Comparison of ENCODE assay signal across 13 cellular contexts in the genomic region with DNA sequence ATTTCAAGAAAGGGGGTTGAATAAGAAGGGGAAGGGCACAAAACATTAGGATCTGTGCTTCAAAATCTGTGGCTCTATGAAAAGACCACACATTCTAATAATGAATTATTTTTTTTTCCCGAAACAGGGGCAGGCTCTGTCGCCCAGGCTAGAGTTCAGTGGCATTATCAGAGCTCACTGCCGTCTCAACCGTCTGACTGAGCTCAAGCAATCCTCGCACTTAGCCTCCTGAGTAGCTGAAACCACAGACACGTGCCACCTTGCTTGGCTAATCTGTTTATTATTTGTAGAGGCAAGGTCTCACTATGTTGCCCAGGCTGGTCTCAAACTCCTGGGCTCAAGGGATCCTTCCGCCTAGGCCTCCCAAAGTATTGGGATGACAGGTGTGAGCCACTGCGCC. TPM values are rescaled to one million over a fixed set of nuclear protein-coding genes. Genes with fewer than 3 reads are reported as not detected.
DNase-seq lines count a peak whose midpoint lies in the region.
"Had no signal": no experiment of that assay in that cellular context is flagged by ENCODE, and none has a peak within 500 bp of the region (broad histone marks: within the 10 kb centered on the region; RNA-seq: fewer than 3 reads in every experiment).

No MANE protein-coding gene starts in this region.

- H3K27ac Mint-ChIP-seq in activated naive CD8-positive, alpha-beta T cell: peak overlapping the region; percentile 68
- H3K27ac Mint-ChIP-seq in activated naive CD8-positive, alpha-beta T cell treated with anti-CD3 and anti-CD28 coated beads for 36 hours: no peak overlapping the region
- H3K27ac Mint-ChIP-seq in T-helper 2 cell treated with Interferon-gamma antibody and Interleukin-4, amounts not matched to agents 5 μg/mL and 100 μg/mL, for 36 hours: no peak overlapping the region
- H3K27ac Mint-ChIP-seq: activated CD8-positive, alpha-beta memory T cell treated with anti-CD3 and anti-CD28 coated beads, Interleukin-2, amount 10 ng/mL, durations not matched to agents 7 days and 5 days had no signal

- H3K4me3 ChIP-seq in subcutaneous abdominal adipose tissue (ENCODE audit: low read depth in 1 of 5, low read length in 5 of 5): no peak overlapping the region
- H3K4me3 ChIP-seq: thyroid gland had no signal

- H3K4me1 Mint-ChIP-seq in activated naive CD8-positive, alpha-beta T cell (ENCODE audit: low read depth): peaks cover 39% of the 10 kb centered on the region
- H3K4me1 Mint-ChIP-seq in activated naive CD8-positive, alpha-beta T cell treated with anti-CD3 and anti-CD28 coated beads for 36 hours: peaks cover 25% of the 10 kb centered on the region
- peaks cover 29% of the 10 kb centered on the region for H3K4me1 Mint-ChIP-seq in T-helper 2 cell treated with Interferon-gamma antibody and Interleukin-4, amounts not matched to agents 5 μg/mL and 100 μg/mL, for 36 hours (ENCODE audit: low read depth)

- peaks cover 15 to 66% (median 38%) of the 10 kb centered on the region in 5 donors for H3K36me3 ChIP-seq in subcutaneous abdominal adipose tissue (ENCODE audit: control insufficient read depth in 5 of 5, insufficient read depth in 5 of 5, low read length in 5 of 5)

- H3K9me3 ChIP-seq in subcutaneous abdominal adipose tissue (ENCODE audit: control insufficient read depth in 5 of 5, low read length in 5 of 5): no peaks in the 10 kb centered on the region
- H3K9me3 ChIP-seq: thyroid gland had no signal

- H3K27me3 Mint-ChIP-seq in activated naive CD8-positive, alpha-beta T cell: no peaks in the 10 kb centered on the region
- peaks cover 3% of the 10 kb centered on the region for H3K27me3 Mint-ChIP-seq in activated naive CD8-positive, alpha-beta T cell treated with anti-CD3 and anti-CD28 coated beads for 36 hours
- no peaks in the 10 kb centered on the region for H3K27me3 Mint-ChIP-seq in T-helper 2 cell treated with Interferon-gamma antibody and Interleukin-4, amounts not matched to agents 5 μg/mL and 100 μg/mL, for 36 hours (ENCODE audit: low read depth)
- H3K27me3 Mint-ChIP-seq: activated CD8-positive, alpha-beta memory T cell treated with anti-CD3 and anti-CD28 coated beads, Interleukin-2, amount 10 ng/mL, durations not matched to agents 7 days and 5 days; effector memory CD8-positive, alpha-beta T cell had no signal

- H3K4me3 Mint-ChIP-seq in activated naive CD8-positive, alpha-beta T cell: no peak overlapping the region
- H3K4me3 Mint-ChIP-seq in activated naive CD8-positive, alpha-beta T cell treated with anti-CD3 and anti-CD28 coated beads for 36 hours: no peak overlapping the region
- H3K4me3 Mint-ChIP-seq in T-helper 2 cell treated with Interferon-gamma antibody and Interleukin-4, amounts not matched to agents 5 μg/mL and 100 μg/mL, for 36 hours: no peak overlapping the region
- H3K4me3 Mint-ChIP-seq: activated CD8-positive, alpha-beta memory T cell treated with anti-CD3 and anti-CD28 coated beads, Interleukin-2, amount 10 ng/mL, durations not matched to agents 7 days and 5 days; effector memory CD8-positive, alpha-beta T cell had no signal

- H3K27ac ChIP-seq in subcutaneous abdominal adipose tissue (ENCODE audit: low read depth, low read length): peak overlapping the region; percentile 86
- H3K27ac ChIP-seq: thyroid gland had no signal

- H3K4me1 ChIP-seq in subcutaneous abdominal adipose tissue (ENCODE audit: control insufficient read depth in 5 of 5, insufficient read depth in 5 of 5, low read length in 5 of 5): peaks cover 2 to 44% (median 27%) of the 10 kb centered on the region in 5 donors

- peaks cover 21% of the 10 kb centered on the region for H3K36me3 Mint-ChIP-seq in activated naive CD8-positive, alpha-beta T cell
- peaks cover 11% of the 10 kb centered on the region for H3K36me3 Mint-ChIP-seq in activated naive CD8-positive, alpha-beta T cell treated with anti-CD3 and anti-CD28 coated beads for 36 hours
- H3K36me3 Mint-ChIP-seq in T-helper 2 cell treated with Interferon-gamma antibody and Interleukin-4, amounts not matched to agents 5 μg/mL and 100 μg/mL, for 36 hours (ENCODE audit: low read depth): peaks cover 7% of the 10 kb centered on the region

- no peak for DNase-seq in activated naive CD8-positive, alpha-beta T cell treated with anti-CD3 and anti-CD28 coated beads for 36 hours
- DNase-seq in SW480 (ENCODE audit: low spot score) (peak; percentile 49), iris pigment epithelial cell (ENCODE audit: low read depth) (peak; percentile 76), T-helper 2 cell (no peak)
- no peak for DNase-seq in T-helper 2 cell treated with Interferon-gamma antibody and Interleukin-4, amounts not matched to agents 5 μg/mL and 100 μg/mL, for 36 hours (ENCODE audit: low spot score)
- no peak for DNase-seq in stimulated activated CD4-positive, alpha-beta T cell treated with anti-CD3 and anti-CD28 coated beads, Interleukin-2, amount 100 ng/mL, for 48 hours
- DNase-seq: activated CD8-positive, alpha-beta memory T cell treated with anti-CD3 and anti-CD28 coated beads, Interleukin-2, amount 10 ng/mL, durations not matched to agents 7 days and 5 days; effector memory CD8-positive, alpha-beta T cell; hippocampal formation; NCI-H2029; thyroid gland had no signal

- H3K9me3 Mint-ChIP-seq in activated naive CD8-positive, alpha-beta T cell (ENCODE audit: low read depth): no peaks in the 10 kb centered on the region
- H3K9me3 Mint-ChIP-seq in activated naive CD8-positive, alpha-beta T cell treated with anti-CD3 and anti-CD28 coated beads for 36 hours: no peaks in the 10 kb centered on the region
- H3K9me3 Mint-ChIP-seq in T-helper 2 cell treated with Interferon-gamma antibody and Interleukin-4, amounts not matched to agents 5 μg/mL and 100 μg/mL, for 36 hours: no peaks in the 10 kb centered on the region
- H3K9me3 Mint-ChIP-seq: effector memory CD8-positive, alpha-beta T cell had no signal

- H3K9ac ChIP-seq in subcutaneous abdominal adipose tissue (ENCODE audit: low read length in 5 of 5): peak overlapping the region in 2 of 5 donors; percentile 8 to 52

- no peaks in the 10 kb centered on the region for H3K27me3 ChIP-seq in subcutaneous abdominal adipose tissue (ENCODE audit: control insufficient read depth in 5 of 5, insufficient read depth in 4 of 5, low read length in 5 of 5)
- H3K27me3 ChIP-seq: thyroid gland had no signal

RNA-seq across cellular contexts. Expression of a gene that starts 33.4 kb away (rescaled TPM):
- 10 to 100 TPM; 15.0 to 15.9 TPM for total RNA-seq in activated naive CD8-positive, alpha-beta T cell treated with anti-CD3 and anti-CD28 coated beads for 36 hours

RNA-seq across cellular contexts. Expression of a gene that starts 58.4 kb away (rescaled TPM):
- total RNA-seq in activated naive CD8-positive, alpha-beta T cell treated with anti-CD3 and anti-CD28 coated beads for 36 hours: 10 to 100 TPM; 75.0 to 77.9 TPM

Comparison
In these comparisons a context has a peak if more than half of its experiments do, and no peak if none do; other contexts are left out.
1. DNase-seq: peak in SW480 (single experiment) and iris pigment epithelial cell (single experiment); none in activated naive CD8-positive, alpha-beta T cell treated with anti-CD3 and anti-CD28 coated beads for 36 hours (single experiment), T-helper 2 cell treated with Interferon-gamma antibody and Interleukin-4, amounts not matched to agents 5 μg/mL and 100 μg/mL, for 36 hours (single experiment), stimulated activated CD4-positive, alpha-beta T cell treated with anti-CD3 and anti-CD28 coated beads, Interleukin-2, amount 100 ng/mL, for 48 hours (0 of 2) and T-helper 2 cell (0 of 5).